1 cellular context compared by ENCODE assay signal in genomic region chr4:77123403-77123802, GRCh38.
TF ChIP-seq lines count a peak whose summit lies in the region.

No MANE protein-coding gene starts in this region.

TF ChIP-seq in GM23338, 12 proteins besides CTCF, POLR2A, EP300 and RAD21 (continued from another document):
- TF ChIP-seq, protein P1, sequence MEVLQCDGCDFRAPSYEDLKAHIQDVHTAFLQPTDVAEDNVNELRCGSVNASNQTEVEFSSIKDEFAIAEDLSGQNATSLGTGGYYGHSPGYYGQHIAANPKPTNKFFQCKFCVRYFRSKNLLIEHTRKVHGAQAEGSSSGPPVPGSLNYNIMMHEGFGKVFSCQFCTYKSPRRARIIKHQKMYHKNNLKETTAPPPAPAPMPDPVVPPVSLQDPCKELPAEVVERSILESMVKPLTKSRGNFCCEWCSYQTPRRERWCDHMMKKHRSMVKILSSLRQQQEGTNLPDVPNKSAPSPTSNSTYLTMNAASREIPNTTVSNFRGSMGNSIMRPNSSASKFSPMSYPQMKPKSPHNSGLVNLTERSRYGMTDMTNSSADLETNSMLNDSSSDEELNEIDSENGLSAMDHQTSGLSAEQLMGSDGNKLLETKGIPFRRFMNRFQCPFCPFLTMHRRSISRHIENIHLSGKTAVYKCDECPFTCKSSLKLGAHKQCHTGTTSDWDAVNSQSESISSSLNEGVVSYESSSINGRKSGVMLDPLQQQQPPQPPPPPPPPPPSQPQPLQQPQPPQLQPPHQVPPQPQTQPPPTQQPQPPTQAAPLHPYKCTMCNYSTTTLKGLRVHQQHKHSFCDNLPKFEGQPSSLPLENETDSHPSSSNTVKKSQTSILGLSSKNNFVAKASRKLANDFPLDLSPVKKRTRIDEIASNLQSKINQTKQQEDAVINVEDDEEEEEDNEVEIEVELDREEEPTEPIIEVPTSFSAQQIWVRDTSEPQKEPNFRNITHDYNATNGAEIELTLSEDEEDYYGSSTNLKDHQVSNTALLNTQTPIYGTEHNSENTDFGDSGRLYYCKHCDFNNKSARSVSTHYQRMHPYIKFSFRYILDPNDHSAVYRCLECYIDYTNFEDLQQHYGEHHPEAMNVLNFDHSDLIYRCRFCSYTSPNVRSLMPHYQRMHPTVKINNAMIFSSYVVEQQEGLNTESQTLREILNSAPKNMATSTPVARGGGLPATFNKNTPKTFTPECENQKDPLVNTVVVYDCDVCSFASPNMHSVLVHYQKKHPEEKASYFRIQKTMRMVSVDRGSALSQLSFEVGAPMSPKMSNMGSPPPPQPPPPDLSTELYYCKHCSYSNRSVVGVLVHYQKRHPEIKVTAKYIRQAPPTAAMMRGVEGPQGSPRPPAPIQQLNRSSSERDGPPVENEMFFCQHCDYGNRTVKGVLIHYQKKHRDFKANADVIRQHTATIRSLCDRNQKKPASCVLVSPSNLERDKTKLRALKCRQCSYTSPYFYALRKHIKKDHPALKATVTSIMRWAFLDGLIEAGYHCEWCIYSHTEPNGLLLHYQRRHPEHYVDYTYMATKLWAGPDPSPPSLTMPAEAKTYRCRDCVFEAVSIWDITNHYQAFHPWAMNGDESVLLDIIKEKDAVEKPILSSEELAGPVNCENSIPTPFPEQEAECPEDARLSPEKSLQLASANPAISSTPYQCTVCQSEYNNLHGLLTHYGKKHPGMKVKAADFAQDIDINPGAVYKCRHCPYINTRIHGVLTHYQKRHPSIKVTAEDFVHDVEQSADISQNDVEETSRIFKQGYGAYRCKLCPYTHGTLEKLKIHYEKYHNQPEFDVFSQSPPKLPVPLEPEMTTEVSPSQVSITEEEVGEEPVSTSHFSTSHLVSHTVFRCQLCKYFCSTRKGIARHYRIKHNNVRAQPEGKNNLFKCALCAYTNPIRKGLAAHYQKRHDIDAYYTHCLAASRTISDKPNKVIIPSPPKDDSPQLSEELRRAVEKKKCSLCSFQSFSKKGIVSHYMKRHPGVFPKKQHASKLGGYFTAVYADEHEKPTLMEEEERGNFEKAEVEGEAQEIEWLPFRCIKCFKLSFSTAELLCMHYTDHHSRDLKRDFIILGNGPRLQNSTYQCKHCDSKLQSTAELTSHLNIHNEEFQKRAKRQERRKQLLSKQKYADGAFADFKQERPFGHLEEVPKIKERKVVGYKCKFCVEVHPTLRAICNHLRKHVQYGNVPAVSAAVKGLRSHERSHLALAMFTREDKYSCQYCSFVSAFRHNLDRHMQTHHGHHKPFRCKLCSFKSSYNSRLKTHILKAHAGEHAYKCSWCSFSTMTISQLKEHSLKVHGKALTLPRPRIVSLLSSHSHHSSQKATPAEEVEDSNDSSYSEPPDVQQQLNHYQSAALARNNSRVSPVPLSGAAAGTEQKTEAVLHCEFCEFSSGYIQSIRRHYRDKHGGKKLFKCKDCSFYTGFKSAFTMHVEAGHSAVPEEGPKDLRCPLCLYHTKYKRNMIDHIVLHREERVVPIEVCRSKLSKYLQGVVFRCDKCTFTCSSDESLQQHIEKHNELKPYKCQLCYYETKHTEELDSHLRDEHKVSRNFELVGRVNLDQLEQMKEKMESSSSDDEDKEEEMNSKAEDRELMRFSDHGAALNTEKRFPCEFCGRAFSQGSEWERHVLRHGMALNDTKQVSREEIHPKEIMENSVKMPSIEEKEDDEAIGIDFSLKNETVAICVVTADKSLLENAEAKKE (CRISPR knock-in tag; IDR thresholded peaks at IDR 0.05) = no peak
- TF ChIP-seq JUNB (IDR thresholded peaks at IDR 0.05; ENCODE audit: unreplicated experiment) (no peak), EZH2phosphoT487 (IDR thresholded peaks at IDR 0.05; ENCODE audit: unreplicated experiment) (no peak)
